In genomic region chr1:220770245-220770913, GRCh38 we compare ENCODE assay signal across 14 cellular contexts. TPM values are rescaled to one million over a fixed set of nuclear protein-coding genes. Genes with fewer than 3 reads are reported as not detected.
A peak's percentile ranks its signal among the peaks of the same experiment; 100 is the strongest.
DNase-seq lines count a peak whose midpoint lies in the region; ATAC-seq and TF ChIP-seq lines count a peak whose summit lies in the region.
"Had no signal": no experiment of that assay in that cellular context is flagged by ENCODE, and none has a peak within 500 bp of the region (broad histone marks: within the 10 kb centered on the region; RNA-seq: fewer than 3 reads in every experiment).

No MANE protein-coding gene starts in this region.

- no peaks in the 10 kb centered on the region for H3K9me3 Mint-ChIP-seq in memory B cell
- H3K9me3 Mint-ChIP-seq: neural progenitor cell had no signal

- WGBS in upper lobe of left lung, 2 donors: 87 to 88% methylated on average over 15 of the region's 15 CpGs

- DNase-seq in memory B cell (ENCODE audit: low spot score in 2 of 2): peak; percentile 47 to 62
- DNase-seq in upper lobe of left lung: no peak
- no peak for DNase-seq in caudate nucleus (lab: John Stamatoyannopoulos, UW)
- no peak for DNase-seq in HuH-7 (ENCODE audit: low spot score)
- DNase-seq in cerebellum (ENCODE audit: low spot score): no peak
- DNase-seq: DMS79 treated with DMSO at 0.1 percent for 48 hours; NCI-H524 treated with DMSO at 0.1 percent for 48 hours; stimulated activated CD4-positive, alpha-beta T cell treated with anti-CD3 and anti-CD28 coated beads, Interleukin-1b, Interleukin-23, amount 100 ng/mL, for 48 hours had no signal

- H3K4me1 Mint-ChIP-seq in memory B cell: peaks cover 21% of the 10 kb centered on the region
- H3K4me1 Mint-ChIP-seq: neural progenitor cell had no signal

- H3K27ac ChIP-seq in upper lobe of left lung (no peak overlapping the region), caudate nucleus (ENCODE audit: low read depth, low read length) (no peak overlapping the region)
- H3K27ac ChIP-seq: epithelial cell of prostate, neural progenitor cell had no signal

- H3K9me3 ChIP-seq in upper lobe of left lung: no peaks in the 10 kb centered on the region

- TF ChIP-seq EP300 in upper lobe of left lung (IDR thresholded peaks at IDR 0.05): no peak

- TF ChIP-seq CTCF in upper lobe of left lung (IDR thresholded peaks at IDR 0.05): no peak

- H3K36me3 Mint-ChIP-seq in memory B cell: no peaks in the 10 kb centered on the region

- peaks cover 0 to 58% (median 16%) of the 10 kb centered on the region in 4 donors for H3K36me3 ChIP-seq in upper lobe of left lung
- H3K36me3 ChIP-seq: neural progenitor cell had no signal

- ATAC-seq in GM18858 (IDR thresholded peaks at IDR 0.05; ENCODE audit: unreplicated experiment) (peak; percentile 69), GM21529 (IDR thresholded peaks at IDR 0.05; ENCODE audit: unreplicated experiment) (peak; percentile 67), HG03175 (IDR thresholded peaks at IDR 0.05; ENCODE audit: unreplicated experiment) (peak; percentile 63), memory B cell (ENCODE audit: low read depth) (peak; percentile 84), upper lobe of left lung (ENCODE audit: low FRiP score in 2 of 2) (no peak)

- H3K4me3 ChIP-seq in upper lobe of left lung: no peak overlapping the region
- H3K4me3 ChIP-seq: neural progenitor cell had no signal

- no peak for TF ChIP-seq POLR2A in upper lobe of left lung (IDR thresholded peaks at IDR 0.05)

- H3K27me3 Mint-ChIP-seq in memory B cell: no peaks in the 10 kb centered on the region

- H3K27ac Mint-ChIP-seq in memory B cell: peak overlapping the region; percentile 98
- H3K27ac Mint-ChIP-seq: neural progenitor cell had no signal

- H3K27me3 ChIP-seq in upper lobe of left lung: no peaks in the 10 kb centered on the region
- H3K27me3 ChIP-seq: neural progenitor cell had no signal

- peaks cover 20 to 26% (median 24%) of the 10 kb centered on the region in 4 donors for H3K4me1 ChIP-seq in upper lobe of left lung
- H3K4me1 ChIP-seq: neural progenitor cell had no signal

- peak overlapping the region; percentile 78 for H3K4me3 Mint-ChIP-seq in memory B cell
- H3K4me3 Mint-ChIP-seq: neural progenitor cell had no signal

RNA-seq across cellular contexts. Expression of gene MTARC1, which starts 16.3 kb away (rescaled TPM):
- total RNA-seq in upper lobe of left lung (10 to 100 TPM in 5 of 6 donors, 1 to 10 TPM in 1; 10.0 to 41.7 (median 22.3) TPM), cerebellum (11.3 TPM)
- total RNA-seq: activated CD8-positive, alpha-beta memory T cell treated with anti-CD3 and anti-CD28 coated beads for 36 hours had no signal

RNA-seq across cellular contexts. Expression of gene MTARC2, which starts 22.3 kb away (rescaled TPM):
- 100 to 1,000 TPM in 1 of 6 donors, 10 to 100 TPM in 5; 44.2 to 125 (median 62.0) TPM for total RNA-seq in upper lobe of left lung
- total RNA-seq in cerebellum: 7.0 TPM
- total RNA-seq: activated CD8-positive, alpha-beta memory T cell treated with anti-CD3 and anti-CD28 coated beads for 36 hours had no signal

Comparison
In these comparisons a context has a peak if more than half of its experiments do, and no peak if none do; other contexts are left out.
1. ATAC-seq: peak in GM18858 (single experiment), GM21529 (single experiment), HG03175 (single experiment) and memory B cell (single experiment); none in upper lobe of left lung (0 of 2).
2. DNase-seq: peak in memory B cell (2 of 2); none in upper lobe of left lung (0 of 2), caudate nucleus (0 of 61), HuH-7 (single experiment) and cerebellum (single experiment).